8 cellular contexts compared by ENCODE assay signal in the genomic region with DNA sequence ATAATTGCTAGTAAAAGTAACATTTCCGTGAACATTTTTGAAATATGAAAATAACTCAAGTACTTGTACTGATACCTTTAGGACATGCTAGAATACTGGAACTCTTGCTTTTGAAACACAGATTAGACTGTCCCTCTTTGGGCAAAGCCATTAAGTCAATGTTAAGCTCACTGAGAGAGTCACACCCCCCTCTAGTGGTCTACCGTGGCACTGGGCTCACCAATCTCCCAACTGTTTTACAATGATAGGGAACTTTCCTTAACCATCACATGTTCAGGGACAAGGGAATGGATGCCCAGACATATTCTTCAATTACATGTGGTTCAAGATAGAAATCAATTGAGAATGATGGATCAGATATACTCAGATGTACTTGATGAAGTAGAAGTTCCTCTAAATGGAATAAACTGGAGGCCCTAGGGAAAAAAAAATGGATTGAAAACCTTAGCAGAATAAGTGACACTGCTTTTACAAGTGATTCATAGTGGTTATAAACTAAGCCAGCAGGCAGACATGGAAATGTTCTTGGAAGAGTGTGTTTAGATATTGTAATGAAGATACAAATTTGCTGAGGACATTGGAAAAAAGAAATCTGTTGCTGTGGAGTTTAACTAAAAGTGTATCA. TPM values are rescaled to one million over a fixed set of nuclear protein-coding genes. Genes with fewer than 3 reads are reported as not detected.
DNase-seq lines count a peak whose midpoint lies in the region; ATAC-seq and TF ChIP-seq lines count a peak whose summit lies in the region.

No MANE protein-coding gene starts in this region.

- H3K4me1 ChIP-seq in IMR-90 (ENCODE audit: control insufficient read depth, insufficient read depth, low read length) (no peaks in the 10 kb centered on the region), SK-N-SH (ENCODE audit: control insufficient read depth in 1 of 2, insufficient read depth in 2 of 2, low read depth in 1 of 2, low read length in 1 of 2) (no peaks in the 10 kb centered on the region), uterus (no peaks in the 10 kb centered on the region)

- intact Hi-C loops in IMR-90 (cut with micrococcal nuclease) = loop anchor here (1.0 to 2.0 kb wide), 3 partner anchors 130 to 586 kb away; no protein-coding TSS in a partner anchor
- intact Hi-C loops in head of caudate nucleus (cut with DNase I) = no loop called here
- intact Hi-C loops in uterus (cut with DNase I; ENCODE audit: low total_unique reads) = no loop called here

- H2BK120ac ChIP-seq in IMR-90 (ENCODE audit: low read depth, low read length) = no peak overlapping the region

- H3K9me3 ChIP-seq in IMR-90 (ENCODE audit: control insufficient read depth, insufficient read depth, low read length) = no peaks in the 10 kb centered on the region
- no peaks in the 10 kb centered on the region for H3K9me3 ChIP-seq in SK-N-SH
- no peaks in the 10 kb centered on the region for H3K9me3 ChIP-seq in uterus

- TF ChIP-seq RAD21 in IMR-90 (IDR thresholded peaks at IDR 0.05; ENCODE audit: low read length) (peak; percentile 67), SK-N-SH (IDR thresholded peaks at IDR 0.05; ENCODE audit: low read length) (peak; percentile 71)

- H3K23ac ChIP-seq in IMR-90 (ENCODE audit: low read depth, low read length) = no peak overlapping the region

- no peak overlapping the region for H3K4me3 ChIP-seq in IMR-90 (ENCODE audit: insufficient read depth, low read depth, low read length)
- no peak overlapping the region; a peak in 1 of 4 replicates for H3K4me3 ChIP-seq in SK-N-SH (ENCODE audit: low read depth in 2 of 2, low read length in 1 of 2)
- no peak overlapping the region for H3K4me3 ChIP-seq in uterus

- H3K14ac ChIP-seq in IMR-90 (replicated peaks; ENCODE audit: low read depth, low read length) = no peak overlapping the region

- no peak overlapping the region for H2BK20ac ChIP-seq in IMR-90 (ENCODE audit: low read depth, low read length)

- no peak overlapping the region for H2AK9ac ChIP-seq in IMR-90 (replicated peaks; ENCODE audit: low read depth, low read length, poor library complexity)

- CTCF ChIA-PET in IMR-90 (lab: Yijun Ruan, JAX) = interaction anchor here (0.8 to 1.9 kb wide), 3 partner anchors 131 to 251 kb away, joined by 3 to 9 read pairs (median 3); no protein-coding TSS in a partner anchor
- CTCF ChIA-PET in SK-N-SH (lab: Yijun Ruan, JAX) = interaction anchor here (0.5 to 1.6 kb wide), 11 partner anchors 9 to 852 kb away, joined by 3 to 7 read pairs (median 3); no protein-coding TSS in a partner anchor

- no peak overlapping the region for H3K56ac ChIP-seq in IMR-90 (ENCODE audit: extremely low read depth, insufficient read depth, low read length)

- no peak overlapping the region for H2AFZ ChIP-seq in IMR-90 (replicated peaks; ENCODE audit: low read length, poor library complexity)
- H2AFZ ChIP-seq in SK-N-SH (ENCODE audit: low read depth) = no peak overlapping the region

- H4K8ac ChIP-seq in IMR-90 (ENCODE audit: low read depth in 2 of 2, low read length in 2 of 2) = no peak overlapping the region

- BruUV-seq in IMR-90 (replicated peaks; lab: Mats Ljungman, UMichigan) = no TSS peak

- no peak overlapping the region for H2BK15ac ChIP-seq in IMR-90 (ENCODE audit: low read depth, low read length)

- in situ Hi-C loops in IMR-90 (cut with MboI; ENCODE audit: low sequenced_read_pairs) = loop anchor here (10.0 kb wide), 1 partner anchor 152 kb away; no protein-coding TSS in a partner anchor

- H2BK5ac ChIP-seq in IMR-90 (ENCODE audit: low read depth, low read length, poor library complexity, severe bottlenecking) = no peak overlapping the region

- no peaks in the 10 kb centered on the region for H3K9me3 Mint-ChIP-seq in progenitor cell of endocrine pancreas (ENCODE audit: low read depth)

- peak; percentile 97 for ATAC-seq in IMR-90 (ENCODE audit: low read depth)
- no peak for ATAC-seq in GM21423 (IDR thresholded peaks at IDR 0.05; ENCODE audit: unreplicated experiment)

- H3K9me2 ChIP-seq in SK-N-SH = no peaks in the 10 kb centered on the region

- TF ChIP-seq CTCF in IMR-90 (conservative IDR thresholded peaks at IDR 0.05; ENCODE audit: low read depth, low read length) (peak; percentile 78), SK-N-SH (IDR thresholded peaks at IDR 0.05) (peak; percentile 98), progenitor cell of endocrine pancreas (IDR thresholded peaks at IDR 0.05; ENCODE audit: unreplicated experiment) (peak; percentile 99), uterus (IDR thresholded peaks at IDR 0.05) (peak; percentile 49 to 67 (median 62))

- H3K18ac ChIP-seq in IMR-90 (ENCODE audit: low read depth, low read length) = no peak overlapping the region

- H3K4me1 Mint-ChIP-seq in progenitor cell of endocrine pancreas (ENCODE audit: low read depth) = no peaks in the 10 kb centered on the region

- H3K9ac ChIP-seq in IMR-90 (ENCODE audit: low read depth, low read length) = no peak overlapping the region
- H3K9ac ChIP-seq in SK-N-SH = no peak overlapping the region

- no CpG with 5 or more reads among the region's 2 CpGs for WGBS in IMR-90 (ENCODE audit: extremely low coverage in 2 of 2, insufficient read length in 1 of 2), 2 experiments
- 0% methylated on average over 2 of the region's 2 CpGs for WGBS in SK-N-SH (ENCODE audit: low lambda C conversion rate)

- H3K27ac ChIP-seq in IMR-90 (ENCODE audit: insufficient read depth, low read length) = no peak overlapping the region
- H3K27ac ChIP-seq in SK-N-SH (ENCODE audit: low read depth in 2 of 2, low read length in 1 of 2) = no peak overlapping the region
- H3K27ac ChIP-seq in uterus = no peak overlapping the region

- no peak overlapping the region for H4K5ac ChIP-seq in IMR-90 (ENCODE audit: low read depth, low read length)

- no peaks in the 10 kb centered on the region for H3K27me3 ChIP-seq in IMR-90 (ENCODE audit: control insufficient read depth, insufficient read depth, low read length)
- H3K27me3 ChIP-seq in SK-N-SH (ENCODE audit: insufficient read depth) = peaks cover 67% of the 10 kb centered on the region
- no peaks in the 10 kb centered on the region for H3K27me3 ChIP-seq in uterus

- no peak overlapping the region for H3K27ac Mint-ChIP-seq in progenitor cell of endocrine pancreas

- H3K4me2 ChIP-seq in IMR-90 (ENCODE audit: low read depth, low read length) (no peak overlapping the region), SK-N-SH (no peak overlapping the region)

- dilution Hi-C loops in IMR-90 (cut with HindIII; ENCODE audit: low sequenced_read_pairs, unreplicated experiment) = no loop called here

- H2AK5ac ChIP-seq in IMR-90 (ENCODE audit: low read depth, low read length) = no peak overlapping the region

- no peaks in the 10 kb centered on the region for H3K36me3 ChIP-seq in IMR-90 (ENCODE audit: control insufficient read depth, insufficient read depth, low read length)
- H3K36me3 ChIP-seq in SK-N-SH (replicated peaks in 1 of 2; ENCODE audit: control insufficient read depth in 1 of 2, insufficient read depth in 2 of 2, low read length in 1 of 2) = no peaks in the 10 kb centered on the region
- H3K36me3 ChIP-seq in uterus = no peaks in the 10 kb centered on the region

- no peaks in the 10 kb centered on the region for H4K20me1 ChIP-seq in IMR-90 (ENCODE audit: insufficient read depth, low read length)
- H4K20me1 ChIP-seq in SK-N-SH (ENCODE audit: insufficient read depth) = no peaks in the 10 kb centered on the region

- H3K79me2 ChIP-seq in SK-N-SH (ENCODE audit: insufficient read depth) = no peaks in the 10 kb centered on the region

- no peaks in the 10 kb centered on the region for H3K79me1 ChIP-seq in IMR-90 (ENCODE audit: low read depth in 1 of 2, low read length in 2 of 2)

- POLR2A ChIA-PET in IMR-90 (lab: Charles Lee; ENCODE audit: unreplicated experiment) (no interaction called here), SK-N-SH (lab: Yijun Ruan, JAX) (no interaction called here)

- no peaks in the 10 kb centered on the region for H3K36me3 Mint-ChIP-seq in progenitor cell of endocrine pancreas (ENCODE audit: insufficient read depth)

- no peak for TF ChIP-seq POLR2A in IMR-90 (IDR thresholded peaks at IDR 0.05; ENCODE audit: low read depth, low read length)
- no peak for TF ChIP-seq POLR2A in uterus (IDR thresholded peaks at IDR 0.05)

- no peak overlapping the region for H3K4ac ChIP-seq in IMR-90 (ENCODE audit: low read depth, low read length)

- no peaks in the 10 kb centered on the region for H3K27me3 Mint-ChIP-seq in progenitor cell of endocrine pancreas

- no peak overlapping the region for H4K91ac ChIP-seq in IMR-90 (ENCODE audit: insufficient read depth, low read depth, low read length)

- H3K9me1 ChIP-seq in IMR-90 (ENCODE audit: insufficient read depth, low read length) = no peaks in the 10 kb centered on the region

- TF ChIP-seq EP300 in SK-N-SH (IDR thresholded peaks at IDR 0.05; ENCODE audit: borderline replicate concordance in 1 of 2, low read depth in 1 of 2, low read length in 1 of 2) = no peak

- DNase-seq in DMS53 treated with DMSO at 0.1 percent for 48 hours (lab: John Stamatoyannopoulos, UW; ENCODE audit: unreplicated experiment) (peak; percentile 71), IMR-90 (peak; percentile 61), SK-N-SH (peak; percentile 66), head of caudate nucleus (peak; percentile 12 to 85 (median 68)), progenitor cell of endocrine pancreas (ENCODE audit: low spot score, unreplicated experiment) (peak; percentile 70), uterus (peak; percentile 35 to 48)
- DNase-seq in activated naive CD4-positive, alpha-beta T cell treated with anti-CD3 and anti-CD28 coated beads, Interleukin-2, amount 50 U/mL, for 16 hours = peak; percentile 64

- H3K4me3 Mint-ChIP-seq in progenitor cell of endocrine pancreas (ENCODE audit: low read depth) = no peak overlapping the region

- no peaks in the 10 kb centered on the region for H3F3A ChIP-seq in SK-N-SH (replicated peaks; ENCODE audit: insufficient read depth)

RNA-seq across cellular contexts. Expression of gene NANOG, which starts 17.8 kb away (rescaled TPM):
- total RNA-seq in IMR-90 (2012; rRNA removed) (not detected in 2 replicates), progenitor cell of endocrine pancreas (0.64 and 0.74 TPM in 2 replicates), uterus (1 to 10 TPM in 1 of 4 donors, under 1 TPM in 1, not detected in 2; 0.07 to 1.6 TPM)
- polyA plus RNA-seq in IMR-90 (2012; rRNA removed) (not detected in 2 replicates), SK-N-SH (2012; rRNA removed) (not detected in 2 replicates)
- not detected in 2 replicates for polyA plus RNA-seq in IMR-90 (2012; cell fraction: cytosol; rRNA removed)
- 0.01 TPM in 1 of 2 replicates, not detected in the other for polyA plus RNA-seq in IMR-90 (2012; cell fraction: nucleus; rRNA removed; ENCODE audit: low replicate concordance)
- not detected in 2 replicates for polyA plus RNA-seq in SK-N-SH (2012; cell fraction: cytosol; rRNA removed)
- 0.02 and 0.05 TPM in 2 replicates for polyA plus RNA-seq in SK-N-SH (2012; cell fraction: nucleus; rRNA removed)

RNA-seq across cellular contexts. Expression of gene NANOGNB, which starts 42.0 kb away (rescaled TPM):
- not detected in 2 replicates for total RNA-seq in IMR-90 (2012; rRNA removed)
- not detected in 2 replicates for polyA plus RNA-seq in IMR-90 (2012; rRNA removed)
- polyA plus RNA-seq in IMR-90 (2012; cell fraction: cytosol; rRNA removed) = not detected in 2 replicates
- not detected in 2 replicates for polyA plus RNA-seq in IMR-90 (2012; cell fraction: nucleus; rRNA removed; ENCODE audit: low replicate concordance)
- not detected in 2 replicates for polyA plus RNA-seq in SK-N-SH (2012; rRNA removed)
- polyA plus RNA-seq in SK-N-SH (2012; cell fraction: cytosol; rRNA removed) = not detected in 2 replicates
- polyA plus RNA-seq in SK-N-SH (2012; cell fraction: nucleus; rRNA removed) = not detected in 2 replicates
- total RNA-seq in progenitor cell of endocrine pancreas = not detected in 2 replicates
- total RNA-seq in uterus = not detected

RNA-seq across cellular contexts. Expression of gene CLEC4C, which starts 59.8 kb away (rescaled TPM):
- total RNA-seq in IMR-90 (2012; rRNA removed) (not detected in 2 replicates), progenitor cell of endocrine pancreas (not detected in 2 replicates), uterus (under 1 TPM in 1 of 4 donors, not detected in 3; 0.62 TPM)
- polyA plus RNA-seq in IMR-90 (2012; rRNA removed) (not detected in 2 replicates), SK-N-SH (2012; rRNA removed) (not detected in 2 replicates)
- polyA plus RNA-seq in IMR-90 (2012; cell fraction: cytosol; rRNA removed) = not detected in 2 replicates
- polyA plus RNA-seq in IMR-90 (2012; cell fraction: nucleus; rRNA removed; ENCODE audit: low replicate concordance) = not detected in 2 replicates
- not detected in 2 replicates for polyA plus RNA-seq in SK-N-SH (2012; cell fraction: cytosol; rRNA removed)
- polyA plus RNA-seq in SK-N-SH (2012; cell fraction: nucleus; rRNA removed) = not detected in 2 replicates
